8 cellular contexts compared by ENCODE assay signal in the genomic region with DNA sequence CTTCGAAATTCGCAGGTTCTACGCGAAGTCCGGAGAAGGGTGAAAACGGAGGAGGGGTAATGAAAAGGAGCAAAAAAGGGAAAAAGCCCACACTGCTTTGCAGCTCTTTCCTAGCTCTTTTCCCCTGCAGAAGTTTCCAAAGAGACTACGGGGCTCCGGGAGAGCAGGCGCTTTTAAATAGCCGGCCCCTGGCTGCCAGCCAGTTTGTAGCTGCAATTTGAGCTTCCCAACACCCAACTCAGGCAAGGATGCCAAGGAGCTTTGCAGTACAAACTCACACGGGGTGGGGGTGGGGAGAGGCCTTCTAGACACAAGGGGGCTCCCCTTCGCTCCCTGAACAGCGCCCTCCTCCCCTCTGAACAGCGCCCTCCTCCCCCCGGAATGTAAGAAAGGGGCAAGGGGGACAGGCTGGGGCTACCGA. TPM values are rescaled to one million over a fixed set of nuclear protein-coding genes. Genes with fewer than 3 reads are reported as not detected.
A peak's percentile ranks its signal among the peaks of the same experiment; 100 is the strongest.
DNase-seq lines count a peak whose midpoint lies in the region; TF ChIP-seq lines count a peak whose summit lies in the region.

A gene with protein sequence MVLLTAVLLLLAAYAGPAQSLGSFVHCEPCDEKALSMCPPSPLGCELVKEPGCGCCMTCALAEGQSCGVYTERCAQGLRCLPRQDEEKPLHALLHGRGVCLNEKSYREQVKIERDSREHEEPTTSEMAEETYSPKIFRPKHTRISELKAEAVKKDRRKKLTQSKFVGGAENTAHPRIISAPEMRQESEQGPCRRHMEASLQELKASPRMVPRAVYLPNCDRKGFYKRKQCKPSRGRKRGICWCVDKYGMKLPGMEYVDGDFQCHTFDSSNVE (minus strand): TSS at position 149 of the 421 bp plus-strand sequence. CDS start 774 bp downstream, outside the sequence.

- H3K4me3 ChIP-seq in left ventricle myocardium inferior (peak within 1 kb of the TSS; percentile 73), parathyroid adenoma (ENCODE audit: low read depth, low read length) (peak within 1 kb of the TSS; percentile 47)

- no peak within 1 kb of the TSS for H3K27ac Mint-ChIP-seq in activated naive CD4-positive, alpha-beta T cell treated with anti-CD3 and anti-CD28 coated beads, Interleukin-2, amount 10 ng/mL, durations not matched to agents 7 days and 5 days

- H2AFZ ChIP-seq in parathyroid adenoma = peak within 1 kb of the TSS; percentile 49

- H3K27ac ChIP-seq in left ventricle myocardium inferior (replicated peaks) (peak within 1 kb of the TSS; percentile 94), parathyroid adenoma (no peak within 1 kb of the TSS)

- no peaks in the 10 kb centered on the region for H3K79me2 ChIP-seq in parathyroid adenoma

- no peak within 1 kb of the TSS for H3K4me3 Mint-ChIP-seq in activated naive CD4-positive, alpha-beta T cell treated with anti-CD3 and anti-CD28 coated beads, Interleukin-2, amount 10 ng/mL, durations not matched to agents 7 days and 5 days

- intact Hi-C loops in left ventricle myocardium inferior (cut with micrococcal nuclease) = loop anchor here (5.0 to 10.0 kb wide), 4 partner anchors 289 to 817 kb away; no protein-coding TSS in a partner anchor

- H3K4me1 ChIP-seq in left ventricle myocardium inferior (peaks cover 88% of the 10 kb centered on the region), parathyroid adenoma (peaks cover 2% of the 10 kb centered on the region)

- H3K27me3 ChIP-seq in left ventricle myocardium inferior (ENCODE audit: low read depth) (peaks cover 8% of the 10 kb centered on the region), parathyroid adenoma (ENCODE audit: control insufficient read depth, insufficient read depth, low read length) (no peaks in the 10 kb centered on the region)

- H3K27me3 Mint-ChIP-seq in activated naive CD4-positive, alpha-beta T cell treated with anti-CD3 and anti-CD28 coated beads, Interleukin-2, amount 10 ng/mL, durations not matched to agents 7 days and 5 days = no peaks in the 10 kb centered on the region

- CTCF ChIA-PET in activated naive CD4-positive, alpha-beta T cell treated with anti-CD3 and anti-CD28 coated beads, Interleukin-2, amount 10 ng/mL, durations not matched to agents 7 days and 5 days (lab: Charles Lee) = interaction anchor here (1.1 kb wide), 1 partner anchor 12 kb away, joined by 3 read pairs; no protein-coding TSS in a partner anchor

- no peak within 1 kb of the TSS for H3K9ac ChIP-seq in parathyroid adenoma

- peak within 1 kb of the TSS; percentile 94 for H3K4me2 ChIP-seq in parathyroid adenoma (ENCODE audit: low read length)

- H3K36me3 ChIP-seq in left ventricle myocardium inferior (no peaks in the 10 kb centered on the region), parathyroid adenoma (ENCODE audit: control insufficient read depth, insufficient read depth, low read length) (no peaks in the 10 kb centered on the region)

- no peaks in the 10 kb centered on the region for H3K9me3 ChIP-seq in left ventricle myocardium inferior (replicated peaks)
- H3K9me3 ChIP-seq in parathyroid adenoma (ENCODE audit: control insufficient read depth, low read length) = no peaks in the 10 kb centered on the region

- H3K36me3 Mint-ChIP-seq in activated naive CD4-positive, alpha-beta T cell treated with anti-CD3 and anti-CD28 coated beads, Interleukin-2, amount 10 ng/mL, durations not matched to agents 7 days and 5 days = no peaks in the 10 kb centered on the region

- TF ChIP-seq CTCF in left ventricle myocardium inferior (IDR thresholded peaks at IDR 0.05; ENCODE audit: borderline replicate concordance) = peak; percentile 23
- TF ChIP-seq CTCF in parathyroid adenoma (IDR thresholded peaks at IDR 0.05) = no peak

- H3K4me1 Mint-ChIP-seq in activated naive CD4-positive, alpha-beta T cell treated with anti-CD3 and anti-CD28 coated beads, Interleukin-2, amount 10 ng/mL, durations not matched to agents 7 days and 5 days = peaks cover 36% of the 10 kb centered on the region

- H3K9me3 Mint-ChIP-seq in activated naive CD4-positive, alpha-beta T cell treated with anti-CD3 and anti-CD28 coated beads, Interleukin-2, amount 10 ng/mL, durations not matched to agents 7 days and 5 days = no peaks in the 10 kb centered on the region

- peak; percentile 96 for DNase-seq in DMS 273 (lab: John Stamatoyannopoulos, UW; ENCODE audit: unreplicated experiment)
- DNase-seq in NCI-H2029 treated with DMSO at 0.1 percent for 48 hours (lab: John Stamatoyannopoulos, UW) = peak; percentile 91
- DNase-seq in anterior cingulate cortex (lab: John Stamatoyannopoulos, UW) = peak in 55 of 58 donors; percentile 20 to 85 (median 67)
- peak; percentile 92 for DNase-seq in left ventricle myocardium inferior
- DNase-seq in T-helper 9 cell = no peak
- DNase-seq in activated naive CD4-positive, alpha-beta T cell treated with anti-CD3 and anti-CD28 coated beads, Interleukin-2, amount 10 ng/mL, durations not matched to agents 7 days and 5 days = no peak
- DNase-seq in NCI-H1930 (lab: John Stamatoyannopoulos, UW) = no peak

RNA-seq across cellular contexts. Expression of the gene that starts here (rescaled TPM):
- 138 TPM for total RNA-seq in left ventricle myocardium inferior

Comparison
In these comparisons a context has a peak if more than half of its experiments do, and no peak if none do; other contexts are left out.
1. DNase-seq: peak in DMS 273 (single experiment), NCI-H2029 treated with DMSO at 0.1 percent for 48 hours (single experiment), anterior cingulate cortex (55 of 58) and left ventricle myocardium inferior (single experiment); none in T-helper 9 cell (single experiment), activated naive CD4-positive, alpha-beta T cell treated with anti-CD3 and anti-CD28 coated beads, Interleukin-2, amount 10 ng/mL, durations not matched to agents 7 days and 5 days (single experiment) and NCI-H1930 (0 of 2).